13 cellular contexts compared by ENCODE assay signal in genomic region chr1:192529031-192529755, GRCh38. TPM values are rescaled to one million over a fixed set of nuclear protein-coding genes. Genes with fewer than 3 reads are reported as not detected.
A peak's percentile ranks its signal among the peaks of the same experiment; 100 is the strongest.
DNase-seq lines count a peak whose midpoint lies in the region; ATAC-seq and TF ChIP-seq lines count a peak whose summit lies in the region.
"Had no signal": no experiment of that assay in that cellular context is flagged by ENCODE, and none has a peak within 500 bp of the region (broad histone marks: within the 10 kb centered on the region; RNA-seq: fewer than 3 reads in every experiment).

No MANE protein-coding gene starts in this region.

- H3K9me3 Mint-ChIP-seq in effector memory CD8-positive, alpha-beta T cell, result no peaks in the 10 kb centered on the region
- peaks cover 1% of the 10 kb centered on the region for H3K9me3 Mint-ChIP-seq in activated CD8-positive, alpha-beta T cell treated with anti-CD3 and anti-CD28 coated beads for 36 hours

- H3F3A ChIP-seq in Loucy (ENCODE audit: low read depth), result peaks cover 4% of the 10 kb centered on the region; the same call in 1 of the 2 replicates

- H3K4me1 ChIP-seq in Loucy (ENCODE audit: insufficient read depth, low read length, poor library complexity, severe bottlenecking), result peaks cover 26% of the 10 kb centered on the region
- peaks cover 21% of the 10 kb centered on the region for H3K4me1 ChIP-seq in rectal smooth muscle tissue (ENCODE audit: control insufficient read depth, insufficient read depth, low read length)
- H3K4me1 ChIP-seq: right lobe of liver, upper lobe of right lung had no signal

- H3K9me3 ChIP-seq in Loucy (ENCODE audit: insufficient read depth, low read depth, low read length), result no peaks in the 10 kb centered on the region
- H3K9me3 ChIP-seq: right lobe of liver, upper lobe of right lung had no signal

- no peaks in the 10 kb centered on the region for H3K79me2 ChIP-seq in Loucy (ENCODE audit: insufficient read depth, low read length)

- no peak for ATAC-seq in effector memory CD8-positive, alpha-beta T cell (replicated peaks)
- ATAC-seq in activated CD8-positive, alpha-beta T cell treated with anti-CD3 and anti-CD28 coated beads for 36 hours, result no peak
- ATAC-seq: activated naive CD4-positive, alpha-beta T cell treated with anti-CD3 and anti-CD28 coated beads, Interleukin-2, amount 50 U/mL, for 72 hours; upper lobe of right lung had no signal

- peak overlapping the region; percentile 7 to 83 for H3K27ac Mint-ChIP-seq in effector memory CD8-positive, alpha-beta T cell
- H3K27ac Mint-ChIP-seq in activated CD8-positive, alpha-beta T cell treated with anti-CD3 and anti-CD28 coated beads for 36 hours, result no peak overlapping the region
- H3K27ac Mint-ChIP-seq: activated naive CD4-positive, alpha-beta T cell treated with anti-CD3 and anti-CD28 coated beads, Interleukin-2, amount 50 U/mL, for 72 hours had no signal

- in situ Hi-C loops in G401 (cut with HindIII; ENCODE audit: low sequenced_read_pairs), result no loop called here

- H3K9ac ChIP-seq in Loucy (ENCODE audit: low read depth, low read length, poor library complexity, severe bottlenecking), result no peak overlapping the region
- no peak overlapping the region for H3K9ac ChIP-seq in rectal smooth muscle tissue (ENCODE audit: low read length)

- POLR2A ChIA-PET in activated CD8-positive, alpha-beta T cell treated with anti-CD3 and anti-CD28 coated beads for 36 hours (lab: Charles Lee), result interaction anchor here (1.0 kb wide), 1 partner anchor 50 kb away, joined by 3 read pairs; no protein-coding TSS in a partner anchor

- peak overlapping the region; percentile 30 for H3K4me2 ChIP-seq in Loucy (ENCODE audit: low read depth, low read length, poor library complexity, severe bottlenecking)

- peak overlapping the region; percentile 87 for H3K27ac ChIP-seq in rectal smooth muscle tissue (ENCODE audit: low read depth, low read length)
- H3K27ac ChIP-seq: cardiac muscle cell, right lobe of liver, upper lobe of right lung had no signal

- no peaks in the 10 kb centered on the region for H3K9me2 ChIP-seq in Loucy (replicated peaks; ENCODE audit: low read depth, low read length)

- TF ChIP-seq CTCF in Loucy (conservative IDR thresholded peaks at IDR 0.05; ENCODE audit: low read length), result no peak
- TF ChIP-seq CTCF in activated CD8-positive, alpha-beta T cell treated with anti-CD3 and anti-CD28 coated beads for 36 hours (IDR thresholded peaks at IDR 0.05), result no peak

- H4K20me1 ChIP-seq in Loucy (ENCODE audit: insufficient read depth, low read length, poor library complexity, severe bottlenecking), result no peaks in the 10 kb centered on the region

- H3K27me3 ChIP-seq in Loucy (ENCODE audit: insufficient read depth, low read length, poor library complexity, severe bottlenecking) (no peaks in the 10 kb centered on the region), rectal smooth muscle tissue (ENCODE audit: control insufficient read depth, insufficient read depth, low read length) (no peaks in the 10 kb centered on the region)
- H3K27me3 ChIP-seq: cardiac muscle cell, right lobe of liver, upper lobe of right lung had no signal

- H3K27me3 Mint-ChIP-seq in effector memory CD8-positive, alpha-beta T cell, result no peaks in the 10 kb centered on the region
- no peaks in the 10 kb centered on the region for H3K27me3 Mint-ChIP-seq in activated CD8-positive, alpha-beta T cell treated with anti-CD3 and anti-CD28 coated beads for 36 hours

- peaks cover 18 to 26% of the 10 kb centered on the region in 2 donors for H3K4me1 Mint-ChIP-seq in effector memory CD8-positive, alpha-beta T cell (ENCODE audit: low read depth in 2 of 2)
- peaks cover 35% of the 10 kb centered on the region for H3K4me1 Mint-ChIP-seq in activated CD8-positive, alpha-beta T cell treated with anti-CD3 and anti-CD28 coated beads for 36 hours (ENCODE audit: low read depth)

- no peak overlapping the region for H3K4me3 ChIP-seq in Loucy (ENCODE audit: low read length, poor library complexity, severe bottlenecking)
- H3K4me3 ChIP-seq in rectal smooth muscle tissue (ENCODE audit: low read length), result no peak overlapping the region
- H3K4me3 ChIP-seq: cardiac muscle cell, right lobe of liver, upper lobe of right lung had no signal

- H2AFZ ChIP-seq in Loucy (ENCODE audit: low read length), result no peak overlapping the region

- CTCF ChIA-PET in activated CD8-positive, alpha-beta T cell treated with anti-CD3 and anti-CD28 coated beads for 36 hours (lab: Charles Lee), result interaction anchor here (0.9 to 1.8 kb wide), 3 partner anchors 10 to 55 kb away, joined by 3 to 8 read pairs (median 3); no protein-coding TSS in a partner anchor

- H3K4me3 Mint-ChIP-seq in effector memory CD8-positive, alpha-beta T cell, result no peak overlapping the region
- H3K4me3 Mint-ChIP-seq in activated CD8-positive, alpha-beta T cell treated with anti-CD3 and anti-CD28 coated beads for 36 hours, result no peak overlapping the region

- H3K36me3 ChIP-seq in Loucy (ENCODE audit: insufficient read depth, low read length) (no peaks in the 10 kb centered on the region), rectal smooth muscle tissue (ENCODE audit: control insufficient read depth, insufficient read depth, low read length) (no peaks in the 10 kb centered on the region)
- H3K36me3 ChIP-seq: cardiac muscle cell, right lobe of liver, upper lobe of right lung had no signal

- intact Hi-C loops in activated CD8-positive, alpha-beta T cell treated with anti-CD3 and anti-CD28 coated beads for 36 hours (cut with micrococcal nuclease), result no loop called here

- DNase-seq in G401 (ENCODE audit: low spot score) (peak; percentile 30), Kasumi-1 (lab: John Stamatoyannopoulos, UW) (no peak), foreskin melanocyte (no peak)
- no peak for DNase-seq in effector memory CD8-positive, alpha-beta T cell
- no peak for DNase-seq in activated CD8-positive, alpha-beta T cell treated with anti-CD3 and anti-CD28 coated beads for 36 hours
- DNase-seq: right lobe of liver; stimulated activated CD4-positive, alpha-beta T cell treated with anti-CD3 and anti-CD28 coated beads, Interleukin-4, amount 100 ng/mL, for 24 hours; upper lobe of right lung had no signal

- H3K36me3 Mint-ChIP-seq in effector memory CD8-positive, alpha-beta T cell (ENCODE audit: insufficient read depth), result no peaks in the 10 kb centered on the region
- no peaks in the 10 kb centered on the region for H3K36me3 Mint-ChIP-seq in activated CD8-positive, alpha-beta T cell treated with anti-CD3 and anti-CD28 coated beads for 36 hours (ENCODE audit: low read depth)

RNA-seq across cellular contexts. Expression of gene RGS1, which starts 46.4 kb away (rescaled TPM):
- 74.0 and 79.0 TPM in 2 replicates for total RNA-seq in G401 (2014; rRNA removed; shearing (Covaris generic))
- total RNA-seq in activated CD8-positive, alpha-beta T cell treated with anti-CD3 and anti-CD28 coated beads for 36 hours, result 10 to 100 TPM; 27.5 to 29.4 TPM
- total RNA-seq: cardiac muscle cell, lung microvascular endothelial cell had no signal
